ENCODE assay signal across 28 cellular contexts in the genomic region with DNA sequence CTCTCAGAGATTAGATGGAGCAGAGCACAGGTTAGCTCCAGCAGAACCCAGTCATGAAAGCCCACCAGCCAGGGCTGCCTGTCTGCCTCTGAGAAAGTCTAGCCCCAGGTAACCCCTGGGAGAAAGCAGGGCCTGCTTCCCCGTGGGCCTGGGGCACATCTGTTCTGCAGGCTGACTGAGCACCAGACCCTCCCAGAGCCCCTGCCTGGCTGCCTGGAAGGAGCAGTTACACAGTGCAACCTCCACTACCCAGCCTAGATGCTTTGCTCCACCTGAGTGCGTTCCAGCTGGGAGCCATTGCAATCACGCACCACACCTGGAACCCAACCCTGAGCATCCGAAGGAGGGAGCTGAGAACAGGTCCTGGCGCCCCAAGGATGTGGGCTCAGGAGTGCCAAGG. TPM values are rescaled to one million over a fixed set of nuclear protein-coding genes. Genes with fewer than 3 reads are reported as not detected.
A peak's percentile ranks its signal among the peaks of the same experiment; 100 is the strongest.
DNase-seq lines count a peak whose midpoint lies in the region; ATAC-seq, FAIRE-seq and TF ChIP-seq lines count a peak whose summit lies in the region.
"Had no signal": no experiment of that assay in that cellular context is flagged by ENCODE, and none has a peak within 500 bp of the region (broad histone marks: within the 10 kb centered on the region; RNA-seq: fewer than 3 reads in every experiment).

No MANE protein-coding gene starts in this region.

- H3K4me1 Mint-ChIP-seq in H9 = peaks cover 45 to 49% of the 10 kb centered on the region in 2 experiments
- peaks cover 6% of the 10 kb centered on the region for H3K4me1 Mint-ChIP-seq in T-helper 17 cell
- H3K4me1 Mint-ChIP-seq: activated T-helper 17 cell treated with anti-CD3 and anti-CD28 coated beads, Interleukin-2, amount 50 U/mL, for 72 hours; stimulated activated naive B cell treated with anti-CD40 and anti-IgM and Interleukin-4, amounts not matched to agents 10 μg/mL and 1 μg/mL and 100 μg/mL, for 72 hours had no signal

- no peaks in the 10 kb centered on the region; a peak in 1 of 5 replicates for H3K9me3 Mint-ChIP-seq in H9
- H3K9me3 Mint-ChIP-seq: activated T-helper 17 cell treated with anti-CD3 and anti-CD28 coated beads, Interleukin-2, amount 50 U/mL, for 72 hours; CD4-positive, CD25-positive, alpha-beta regulatory T cell; effector memory CD8-positive, alpha-beta T cell; neural crest cell; stimulated activated naive B cell treated with anti-CD40 and anti-IgM and Interleukin-4, amounts not matched to agents 10 μg/mL and 1 μg/mL and 100 μg/mL, for 72 hours had no signal

- H3K36me3 ChIP-seq in neuronal stem cell (replicated peaks in 1 of 2; ENCODE audit: control insufficient read depth in 2 of 2, insufficient read depth in 2 of 2, low read length in 2 of 2) = no peaks in the 10 kb centered on the region
- H3K36me3 ChIP-seq: ascending aorta, cardiac muscle cell, colonic mucosa, heart right ventricle, SJSA1, uterus had no signal

- WGBS in H9 (ENCODE audit: extremely low coverage, insufficient read length, low lambda C conversion rate) = no CpG with 5 or more reads among the region's 5 CpGs
- no CpG with 5 or more reads among the region's 5 CpGs for WGBS in neuronal stem cell (ENCODE audit: extremely low coverage in 2 of 2, insufficient read length in 2 of 2, insufficient replicate concordance in 1 of 2), 2 donors

- H2AK5ac ChIP-seq in H9 (ENCODE audit: insufficient read length, low read length) (no peak overlapping the region), neuronal stem cell (ENCODE audit: low read depth, low read length) (no peak overlapping the region)

- H3K27ac ChIP-seq in H9 (ENCODE audit: insufficient read length, low read depth, low read length) (no peak overlapping the region), neuronal stem cell (replicated peaks; ENCODE audit: low read length) (no peak overlapping the region)
- H3K27ac ChIP-seq: ascending aorta, cardiac muscle cell, colonic mucosa, heart right ventricle, SJSA1, uterus had no signal

- H3K4me2 ChIP-seq in H9 (ENCODE audit: insufficient read depth, insufficient read length, low read length) (no peak overlapping the region), neuronal stem cell (ENCODE audit: insufficient read depth, low read length, poor library complexity, severe bottlenecking) (no peak overlapping the region)

- no peaks in the 10 kb centered on the region for H4K20me1 ChIP-seq in H9 (ENCODE audit: control insufficient read depth, insufficient read depth, insufficient read length)

- H3K4ac ChIP-seq in H9 (ENCODE audit: low read depth, low read length) = no peak overlapping the region
- no peak overlapping the region for H3K4ac ChIP-seq in neuronal stem cell (ENCODE audit: low read length)

- H3K9ac ChIP-seq in H9 (ENCODE audit: extremely low read depth, insufficient read length, low read length) = no peak overlapping the region
- no peak overlapping the region for H3K9ac ChIP-seq in neuronal stem cell (ENCODE audit: low read depth, low read length, poor library complexity)

- H3K27ac Mint-ChIP-seq in H9 = no peak overlapping the region
- H3K27ac Mint-ChIP-seq in T-helper 17 cell = no peak overlapping the region
- H3K27ac Mint-ChIP-seq: activated naive CD8-positive, alpha-beta T cell; activated T-helper 17 cell treated with anti-CD3 and anti-CD28 coated beads, Interleukin-2, amount 50 U/mL, for 72 hours; effector memory CD8-positive, alpha-beta T cell; stimulated activated naive B cell treated with anti-CD40 and anti-IgM and Interleukin-4, amounts not matched to agents 10 μg/mL and 1 μg/mL and 100 μg/mL, for 72 hours had no signal

- H4K5ac ChIP-seq in H9 (ENCODE audit: insufficient read length, low read depth, low read length) = peak overlapping the region; percentile 6

- H2BK120ac ChIP-seq in H9 (ENCODE audit: low read depth, low read length, poor library complexity, severe bottlenecking) (no peak overlapping the region), neuronal stem cell (ENCODE audit: low read depth, low read length) (no peak overlapping the region)

- H3K14ac ChIP-seq in H9 (ENCODE audit: insufficient read depth, low read length) (peak overlapping the region; percentile 18; the same call in 1 of the 2 replicates), neuronal stem cell (ENCODE audit: low read length) (peak overlapping the region; percentile 0)

- DNase-seq in H9 = no peak
- no peak for DNase-seq in T-helper 17 cell
- DNase-seq in neuronal stem cell (ENCODE audit: low spot score) = no peak
- DNase-seq in GM12892 (ENCODE audit: insufficient read length) = no peak
- DNase-seq in A172 (ENCODE audit: low spot score) = no peak
- DNase-seq: NCI-H2227 treated with DMSO at 0.1 percent for 48 hours; stimulated activated naive B cell treated with anti-CD40 and anti-IgM and Interleukin-4, amounts not matched to agents 10 μg/mL and 1 μg/mL and 100 μg/mL, for 72 hours; uterus had no signal

- no peak for FAIRE-seq in GM12892 (lab: Jason Lieb, UNC)
- FAIRE-seq: TTC549 had no signal

- H3K4me3 ChIP-seq in neuronal stem cell (ENCODE audit: low read length in 2 of 2) = no peak overlapping the region
- H3K4me3 ChIP-seq: ascending aorta, cardiac muscle cell, colonic mucosa, heart right ventricle, SJSA1, uterus had no signal

- peak overlapping the region; percentile 37 for H3K18ac ChIP-seq in H9 (ENCODE audit: insufficient read length, low read depth, low read length)
- peak overlapping the region; percentile 73 for H3K18ac ChIP-seq in neuronal stem cell (ENCODE audit: low read length)

- H3T11ph ChIP-seq in H9 (ENCODE audit: low read length) = no peak overlapping the region

- H3K36me3 Mint-ChIP-seq in H9 (ENCODE audit: insufficient read depth in 1 of 3, low read depth in 3 of 3) (no peaks in the 10 kb centered on the region; a peak in 1 of 7 replicates), T-helper 17 cell (ENCODE audit: low read depth) (peaks cover 4% of the 10 kb centered on the region)
- H3K36me3 Mint-ChIP-seq: activated naive CD8-positive, alpha-beta T cell; CD4-positive, CD25-positive, alpha-beta regulatory T cell; stimulated activated naive B cell treated with anti-CD40 and anti-IgM and Interleukin-4, amounts not matched to agents 10 μg/mL and 1 μg/mL and 100 μg/mL, for 72 hours had no signal

- ATAC-seq in HG03175 (IDR thresholded peaks at IDR 0.05; ENCODE audit: unreplicated experiment) (peak; percentile 10), T-helper 17 cell (peak; percentile 6), GM19463 (IDR thresholded peaks at IDR 0.05; ENCODE audit: unreplicated experiment) (no peak)

- H3K27me3 Mint-ChIP-seq in H9 (ENCODE audit: low read depth) = no peaks in the 10 kb centered on the region
- H3K27me3 Mint-ChIP-seq in T-helper 17 cell = peaks cover 79% of the 10 kb centered on the region

- H2BK5ac ChIP-seq in H9 (ENCODE audit: insufficient read length, low read length) (no peak overlapping the region), neuronal stem cell (ENCODE audit: low read length) (no peak overlapping the region)

- H3K23me2 ChIP-seq in H9 (ENCODE audit: insufficient read length, low read depth, low read length, poor library complexity, severe bottlenecking) = no peaks in the 10 kb centered on the region

- TF ChIP-seq POLR2A in GM12892 (IDR thresholded peaks at IDR 0.05; ENCODE audit: low read depth, low read length) = no peak

- H4K8ac ChIP-seq in H9 (replicated peaks; ENCODE audit: insufficient read length, low read depth, low read length) (no peak overlapping the region), neuronal stem cell (ENCODE audit: low read depth, low read length) (no peak overlapping the region)

- no peaks in the 10 kb centered on the region for H3K27me3 ChIP-seq in H9 (ENCODE audit: insufficient read depth, low read length)
- no peaks in the 10 kb centered on the region for H3K27me3 ChIP-seq in neuronal stem cell (ENCODE audit: control insufficient read depth in 3 of 3, insufficient read depth in 3 of 3, low read depth in 1 of 3, low read length in 3 of 3)
- H3K27me3 ChIP-seq: ascending aorta, colonic mucosa, uterus had no signal

- H3K79me1 ChIP-seq in H9 (ENCODE audit: insufficient read depth, low read depth, low read length, poor library complexity, severe bottlenecking) = no peaks in the 10 kb centered on the region
- H3K79me1 ChIP-seq in neuronal stem cell (ENCODE audit: low read depth, low read length) = no peaks in the 10 kb centered on the region

- H3K79me2 ChIP-seq in H9 (ENCODE audit: insufficient read depth, low read length) = no peaks in the 10 kb centered on the region; the same call in 1 of the 2 replicates

- H3K4me3 Mint-ChIP-seq in H9 (no peak overlapping the region), T-helper 17 cell (no peak overlapping the region)
- H3K4me3 Mint-ChIP-seq: activated naive CD8-positive, alpha-beta T cell; activated T-helper 17 cell treated with anti-CD3 and anti-CD28 coated beads, Interleukin-2, amount 50 U/mL, for 72 hours; CD4-positive, CD25-positive, alpha-beta regulatory T cell; effector memory CD8-positive, alpha-beta T cell; neural crest cell; stimulated activated naive B cell treated with anti-CD40 and anti-IgM and Interleukin-4, amounts not matched to agents 10 μg/mL and 1 μg/mL and 100 μg/mL, for 72 hours had no signal

- H2BK12ac ChIP-seq in H9 (ENCODE audit: insufficient read length, low read depth, low read length) = no peak overlapping the region
- H2BK12ac ChIP-seq in neuronal stem cell (ENCODE audit: low read length) = no peak overlapping the region

- H2AFZ ChIP-seq in H9 (ENCODE audit: low read length) (no peak overlapping the region), neuronal stem cell (ENCODE audit: low read length) (peak overlapping the region; percentile 85)

- H4K91ac ChIP-seq in H9 (ENCODE audit: insufficient read length, low read depth, low read length) (no peak overlapping the region), neuronal stem cell (ENCODE audit: low read depth, low read length, poor library complexity) (no peak overlapping the region)

- H3K4me1 ChIP-seq in H9 (ENCODE audit: insufficient read depth, low read length) = peaks cover 9% of the 10 kb centered on the region; the same call in 1 of the 2 replicates
- peaks cover 0 to 3% of the 10 kb centered on the region in 2 donors for H3K4me1 ChIP-seq in neuronal stem cell (ENCODE audit: control insufficient read depth in 2 of 2, insufficient read depth in 1 of 2, low read depth in 1 of 2, low read length in 2 of 2)
- H3K4me1 ChIP-seq: ascending aorta, colonic mucosa, heart right ventricle, uterus had no signal

- no peak overlapping the region for H3K56ac ChIP-seq in H9 (ENCODE audit: insufficient read length, low read depth, low read length)

- TF ChIP-seq CTCF in H9 (conservative IDR thresholded peaks at IDR 0.05) = no peak

- no peak overlapping the region for H2BK15ac ChIP-seq in H9 (ENCODE audit: low read depth, low read length)
- no peak overlapping the region for H2BK15ac ChIP-seq in neuronal stem cell (ENCODE audit: low read length)

- H3K9me3 ChIP-seq in H9 (ENCODE audit: control insufficient read depth, low read depth, low read length) (no peaks in the 10 kb centered on the region), T-helper 17 cell (ENCODE audit: control insufficient read depth, low read length, poor library complexity, severe bottlenecking) (peaks cover 2% of the 10 kb centered on the region), neuronal stem cell (replicated peaks in 1 of 2; ENCODE audit: control insufficient read depth in 2 of 2, insufficient read depth in 1 of 2, low read depth in 1 of 2, low read length in 2 of 2) (no peaks in the 10 kb centered on the region)
- H3K9me3 ChIP-seq: ascending aorta, colonic mucosa, heart right ventricle, SJSA1, uterus had no signal

- H3K23ac ChIP-seq in H9 (ENCODE audit: insufficient read length, low read depth, low read length) = no peak overlapping the region
- no peak overlapping the region for H3K23ac ChIP-seq in neuronal stem cell (ENCODE audit: low read depth, low read length, poor library complexity)

- H2BK20ac ChIP-seq in H9 (ENCODE audit: low read depth, low read length, poor library complexity, severe bottlenecking) = no peak overlapping the region

RNA-seq across cellular contexts. Expression of a gene that starts 24.7 kb away (rescaled TPM):
- total RNA-seq in H9 (2021) (not detected in 2 replicates), T-helper 17 cell (not detected)
- not detected for polyA plus RNA-seq in neuronal stem cell (2013, experiment 1 of 2)
- not detected for polyA plus RNA-seq in neuronal stem cell (2013, experiment 2 of 2)
- not detected for polyA plus RNA-seq in GM12892 (2012; ENCODE audit: missing spikeins)
- not detected in 2 replicates for total RNA-seq in A172 (2014; rRNA removed; shearing (Covaris generic))
- total RNA-seq: activated T-helper 17 cell treated with anti-CD3 and anti-CD28 coated beads, Interleukin-2, amount 50 U/mL, for 72 hours; ascending aorta; cardiac muscle cell; CD4-positive, CD25-positive, alpha-beta regulatory T cell; colonic mucosa; fibroblast of villous mesenchyme; heart right ventricle; left colon; mammary epithelial cell; neural crest cell; posterior vena cava; RPMI7951; SJSA1; T-helper 1 cell treated with Interleukin-12 subunit alpha and Interleukin-12 subunit beta and Interleukin-4 antibody, amounts not matched to agents 30 ng/mL and 1 ng/mL, for 36 hours; temporal lobe; uterus had no signal
- polyA plus RNA-seq: cardiac muscle cell; CD4-positive, CD25-positive, alpha-beta regulatory T cell; heart right ventricle; mammary epithelial cell had no signal

RNA-seq across cellular contexts. Expression of a gene that starts 46.6 kb away (rescaled TPM):
- total RNA-seq in H9 (2021) (not detected in 2 replicates), T-helper 17 cell (not detected)
- not detected for polyA plus RNA-seq in neuronal stem cell (2013, experiment 1 of 2)
- polyA plus RNA-seq in neuronal stem cell (2013, experiment 2 of 2) = not detected
- not detected for polyA plus RNA-seq in GM12892 (2012; ENCODE audit: missing spikeins)
- not detected in 2 replicates for total RNA-seq in A172 (2014; rRNA removed; shearing (Covaris generic))
- total RNA-seq: activated T-helper 17 cell treated with anti-CD3 and anti-CD28 coated beads, Interleukin-2, amount 50 U/mL, for 72 hours; ascending aorta; cardiac muscle cell; CD4-positive, CD25-positive, alpha-beta regulatory T cell; colonic mucosa; fibroblast of villous mesenchyme; heart right ventricle; left colon; mammary epithelial cell; neural crest cell; posterior vena cava; RPMI7951; SJSA1; T-helper 1 cell treated with Interleukin-12 subunit alpha and Interleukin-12 subunit beta and Interleukin-4 antibody, amounts not matched to agents 30 ng/mL and 1 ng/mL, for 36 hours; temporal lobe; uterus had no signal
- polyA plus RNA-seq: cardiac muscle cell; CD4-positive, CD25-positive, alpha-beta regulatory T cell; heart right ventricle; mammary epithelial cell had no signal
